ENCODE assay signal across 8 cellular contexts in genomic region chr19:46351241-46352041, GRCh38. TPM values are rescaled to one million over a fixed set of nuclear protein-coding genes. Genes with fewer than 3 reads are reported as not detected.
DNase-seq lines count a peak whose midpoint lies in the region; ATAC-seq, FAIRE-seq and TF ChIP-seq lines count a peak whose summit lies in the region.

No MANE protein-coding gene starts in this region.

- no peak overlapping the region for H3K14ac ChIP-seq in H1 (ENCODE audit: insufficient read length)

- ATAC-seq in GM21723 (IDR thresholded peaks at IDR 0.05; ENCODE audit: unreplicated experiment), result no peak

- peak overlapping the region; percentile 55 for H3K27ac ChIP-seq in SJSA1
- H3K27ac ChIP-seq in H1 (ENCODE audit: low read depth, low read length), result no peak overlapping the region
- H3K27ac ChIP-seq in neutrophil, result peak overlapping the region; percentile 18

- POLR2A ChIA-PET in H1 (lab: Charles Lee; ENCODE audit: partially characterized antibody), result interaction anchor here (0.6 to 3.1 kb wide), 7 partner anchors 8 to 307 kb away, joined by 3 to 11 read pairs (median 3); no protein-coding TSS in a partner anchor

- no peak overlapping the region for H3K23ac ChIP-seq in H1 (ENCODE audit: insufficient read length)

- no peak overlapping the region for H3K9ac ChIP-seq in H1 (replicated peaks in 1 of 4; ENCODE audit: extremely low read depth in 1 of 4, low read depth in 3 of 4, low read length in 3 of 4)

- peaks cover 8 to 59% of the 10 kb centered on the region in 2 experiments; a peak in 3 of 4 replicates for H3K79me2 ChIP-seq in H1 (ENCODE audit: control insufficient read depth in 1 of 2, insufficient read depth in 2 of 2, low read length in 2 of 2)

- H3K56ac ChIP-seq in H1 (replicated peaks; ENCODE audit: insufficient read length, low read depth, low read length), result no peak overlapping the region

- H3K23me2 ChIP-seq in H1 (ENCODE audit: low read depth, low read length), result peaks cover 2% of the 10 kb centered on the region; the same call in 1 of the 2 replicates

- H3K9me3 ChIP-seq in SJSA1 (replicated peaks) (no peaks in the 10 kb centered on the region), H1 (ENCODE audit: insufficient read depth in 2 of 2, low read depth in 1 of 2, low read length in 1 of 2) (no peaks in the 10 kb centered on the region), neutrophil (no peaks in the 10 kb centered on the region)

- H3K36me3 ChIP-seq in SJSA1, result peaks cover 58% of the 10 kb centered on the region
- H3K36me3 ChIP-seq in H1 (ENCODE audit: control insufficient read depth in 2 of 4, insufficient read depth in 4 of 4, low read length in 3 of 4), result peaks cover 20 to 29% (median 24%) of the 10 kb centered on the region in 4 experiments; a peak in 7 of 8 replicates
- H3K36me3 ChIP-seq in neutrophil, result peaks cover 32% of the 10 kb centered on the region

- 0 out of 2 replicates have a peak overlapping the region, but pooled peaks have one; percentile 13 for H2BK5ac ChIP-seq in H1 (ENCODE audit: low read depth, low read length)

- H4K8ac ChIP-seq in H1 (ENCODE audit: extremely low read depth, insufficient read depth, low read length), result no peak overlapping the region

- no peaks in the 10 kb centered on the region for H3K27me3 ChIP-seq in SJSA1 (replicated peaks)
- H3K27me3 ChIP-seq in H1 (replicated peaks in 1 of 4; ENCODE audit: control insufficient read depth in 3 of 4, extremely low read depth in 1 of 4, insufficient read depth in 3 of 4, low read length in 3 of 4), result no peaks in the 10 kb centered on the region
- H3K27me3 ChIP-seq in neutrophil, result no peaks in the 10 kb centered on the region

- TF ChIP-seq POLR2A in H1 (IDR thresholded peaks at IDR 0.05; ENCODE audit: control extremely low read depth in 1 of 2, low read depth in 2 of 2, low read length in 2 of 2), result no peak

- H4K20me1 ChIP-seq in H1 (replicated peaks in 1 of 2; ENCODE audit: control insufficient read depth in 1 of 2, insufficient read depth in 2 of 2, low read length in 2 of 2), result peaks cover 13 to 30% of the 10 kb centered on the region in 2 experiments

- no peak overlapping the region for H2BK12ac ChIP-seq in H1 (ENCODE audit: low read depth, low read length)

- no peak overlapping the region for H2BK20ac ChIP-seq in H1 (ENCODE audit: low read length)

- 0 out of 2 replicates have a peak overlapping the region, but pooled peaks have one; percentile 53 for H2AK5ac ChIP-seq in H1 (ENCODE audit: low read depth, low read length)

- no peak overlapping the region for H2AFZ ChIP-seq in H1 (ENCODE audit: low read length)

- H3K4me3 ChIP-seq in SJSA1 (no peak overlapping the region), H1 (ENCODE audit: extremely low read depth in 1 of 4, insufficient read depth in 2 of 4, low read depth in 3 of 4, low read length in 4 of 4) (no peak overlapping the region), neutrophil (ENCODE audit: low read depth in 1 of 2, low read length in 1 of 2) (no peak overlapping the region)

- H4K91ac ChIP-seq in H1 (replicated peaks; ENCODE audit: insufficient read length, low read length), result no peak overlapping the region

- peak overlapping the region in 1 of 2 experiments; percentile 18; a peak in 1 of 4 replicates for H3K4me2 ChIP-seq in H1 (ENCODE audit: insufficient read depth in 1 of 2, low read depth in 2 of 2, low read length in 2 of 2)

- no peak for FAIRE-seq in H1 (lab: Jason Lieb, UNC)

- TF ChIP-seq CTCF in H1 (IDR thresholded peaks at IDR 0.05; ENCODE audit: control extremely low read depth in 1 of 3, insufficient read depth in 1 of 3, low read depth in 1 of 3, low read length in 3 of 3) (no peak), neutrophil (IDR thresholded peaks at IDR 0.05) (no peak)

- DNase-seq in activated CD4-positive, alpha-beta T cell treated with anti-CD3 and anti-CD28 coated beads for 48 hours, result peak; percentile 35
- no peak for DNase-seq in activated CD4-positive, alpha-beta T cell treated with anti-CD3 and anti-CD28 coated beads for 1 hour
- DNase-seq in SJSA1 (ENCODE audit: low read depth in 1 of 2, low spot score in 2 of 2) (peak; percentile 85 to 90), H1 (ENCODE audit: low read depth in 1 of 2, low spot score in 2 of 2) (no peak), GM19240 (ENCODE audit: insufficient read length, low spot score) (no peak)
- no peak for DNase-seq in stimulated activated CD4-positive, alpha-beta T cell treated with anti-CD3 and anti-CD28 coated beads, Interleukin-4, amount 100 ng/mL, for 1 hour

- no peak overlapping the region for H2BK120ac ChIP-seq in H1 (replicated peaks; ENCODE audit: low read depth, low read length)

- no peak overlapping the region for H2BK15ac ChIP-seq in H1 (ENCODE audit: low read length)

- H3K18ac ChIP-seq in H1 (ENCODE audit: extremely low read depth, low read length), result no peak overlapping the region

- WGBS in H1 (ENCODE audit: extremely low coverage in 1 of 2, insufficient coverage in 1 of 2, insufficient read length in 1 of 2, insufficient replicate concordance in 2 of 2, low coverage in 1 of 2, low lambda C conversion rate in 2 of 2, missing lambda C conversion rate in 1 of 2), 2 experiments, result 82% methylated on average over 17 of the region's 18 CpGs; no CpG with 5 or more reads in 1 of the 2 experiments

- no peak overlapping the region for H3K4ac ChIP-seq in H1 (replicated peaks; ENCODE audit: insufficient read length, low read depth, low read length)

- H3K4me1 ChIP-seq in SJSA1 (replicated peaks) (peaks cover 39% of the 10 kb centered on the region), H1 (replicated peaks in 1 of 4; ENCODE audit: control insufficient read depth in 3 of 4, insufficient read depth in 4 of 4, low read length in 3 of 4) (peaks cover 0 to 14% (median 5%) of the 10 kb centered on the region in 4 experiments), neutrophil (ENCODE audit: control insufficient read depth in 1 of 2, insufficient read depth in 1 of 2, low read depth in 1 of 2, low read length in 1 of 2) (peaks cover 30 to 33% of the 10 kb centered on the region in 2 experiments)

- peaks cover 21% of the 10 kb centered on the region for H3K79me1 ChIP-seq in H1 (ENCODE audit: low read depth, low read length)

- no peak for TF ChIP-seq RAD21 in H1 (IDR thresholded peaks at IDR 0.05 in 1 of 2, conservative IDR thresholded peaks at IDR 0.05 in 1 of 2; ENCODE audit: low read depth in 2 of 2, low read length in 2 of 2)

- TF ChIP-seq EP300 in H1 (IDR thresholded peaks at IDR 0.05; ENCODE audit: borderline replicate concordance in 1 of 2, low read depth in 2 of 2, low read length in 2 of 2), result no peak

- H4K5ac ChIP-seq in H1 (ENCODE audit: insufficient read length, low read depth, low read length), result no peak overlapping the region

- CTCF ChIA-PET in H1 (lab: Charles Lee; ENCODE audit: partially characterized antibody), result interaction anchor here (1.2 to 2.1 kb wide), 4 partner anchors 17 to 71 kb away, joined by 3 to 6 read pairs (median 4); no protein-coding TSS in a partner anchor

TF ChIP-seq in H1, 55 proteins besides CTCF, POLR2A, EP300 and RAD21 (continues in another document):
- no peak for TF ChIP-seq HDAC6 (IDR thresholded peaks at IDR 0.05; ENCODE audit: low read depth, low read length)
- no peak for TF ChIP-seq EZH2 (IDR thresholded peaks at IDR 0.05; ENCODE audit: low read depth, low read length, severe bottlenecking)
- no peak for TF ChIP-seq TCF12 (IDR thresholded peaks at IDR 0.05; ENCODE audit: low read depth, low read length)
- no peak for TF ChIP-seq SIX5 (IDR thresholded peaks at IDR 0.05; ENCODE audit: low read depth, low read length)
- TF ChIP-seq BCL11A (IDR thresholded peaks at IDR 0.05; ENCODE audit: low read depth in 2 of 2, low read length in 2 of 2), result no peak
- TF ChIP-seq PHF8 (conservative IDR thresholded peaks at IDR 0.05; ENCODE audit: low read depth, low read length), result no peak
- no peak for TF ChIP-seq SUZ12 (IDR thresholded peaks at IDR 0.05; ENCODE audit: low read length)
- TF ChIP-seq ASH2L (IDR thresholded peaks at IDR 0.05; ENCODE audit: low read length), result no peak
- TF ChIP-seq CHD2 (IDR thresholded peaks at IDR 0.05; ENCODE audit: low read length), result no peak
- TF ChIP-seq BACH1 (IDR thresholded peaks at IDR 0.05; ENCODE audit: low read length), result no peak
- TF ChIP-seq KDM1A (IDR thresholded peaks at IDR 0.05; ENCODE audit: borderline replicate concordance, low read length), result no peak
- no peak for TF ChIP-seq E2F6 (IDR thresholded peaks at IDR 0.05)
- no peak for TF ChIP-seq MAX (IDR thresholded peaks at IDR 0.05)
- no peak for TF ChIP-seq BRCA1 (IDR thresholded peaks at IDR 0.05; ENCODE audit: low read depth, low read length)

RNA-seq across cellular contexts. Expression of gene PPP5C, which starts 4.6 kb away (rescaled TPM):
- total RNA-seq in SJSA1 (2014; rRNA removed; shearing (Covaris generic)), result 77.3 and 79.9 TPM in 2 replicates
- total RNA-seq in H1 (2021; fragmentation: NEBNext Ultra II Directional; extraction: Animal tissue kit (Norgen Biotek cat#: 25700)), result 105 and 112 TPM in 2 replicates
- polyA plus RNA-seq in H1 (2011; rRNA removed), result 156 and 199 TPM in 2 replicates
- 191 TPM for polyA plus RNA-seq in H1 (2011; cell fraction: cytosol; rRNA removed)
- 304 TPM for polyA plus RNA-seq in H1 (2011; cell fraction: nucleus; rRNA removed)
- polyA plus RNA-seq in H1 (2012, experiment 1 of 2), result 103 to 125 TPM (median 114 TPM) in 4 replicates
- polyA plus RNA-seq in H1 (2012, experiment 2 of 2), result 82.0 TPM
- 75.4 TPM for polyA plus RNA-seq in H1 (2013, experiment 1 of 2)
- polyA plus RNA-seq in H1 (2013, experiment 2 of 2), result 69.8 TPM
- 133 and 161 TPM in 2 replicates for polyA minus RNA-seq in H1 (2011; rRNA and poly(A)+ RNA removed)
- 78.8 TPM for polyA minus RNA-seq in H1 (2011; cell fraction: cytosol; rRNA and poly(A)+ RNA removed)
- polyA minus RNA-seq in H1 (2011; cell fraction: nucleus; rRNA and poly(A)+ RNA removed), result 104 TPM

RNA-seq across cellular contexts. Expression of gene HIF3A, which starts 54.6 kb away (rescaled TPM):
- not detected in 2 replicates for total RNA-seq in SJSA1 (2014; rRNA removed; shearing (Covaris generic))
- total RNA-seq in H1 (2021; fragmentation: NEBNext Ultra II Directional; extraction: Animal tissue kit (Norgen Biotek cat#: 25700)), result 38.6 and 46.5 TPM in 2 replicates
- polyA plus RNA-seq in H1 (2011; rRNA removed), result 38.8 and 65.9 TPM in 2 replicates
- polyA plus RNA-seq in H1 (2011; cell fraction: cytosol; rRNA removed), result 34.6 TPM
- polyA plus RNA-seq in H1 (2011; cell fraction: nucleus; rRNA removed), result 80.2 TPM
- 27.1 to 37.2 TPM (median 36.6 TPM) in 4 replicates for polyA plus RNA-seq in H1 (2012, experiment 1 of 2)
- polyA plus RNA-seq in H1 (2012, experiment 2 of 2), result 20.9 TPM
- 20.5 TPM for polyA plus RNA-seq in H1 (2013, experiment 1 of 2)
- 19.6 TPM for polyA plus RNA-seq in H1 (2013, experiment 2 of 2)
- 33.3 and 37.0 TPM in 2 replicates for polyA minus RNA-seq in H1 (2011; rRNA and poly(A)+ RNA removed)
- polyA minus RNA-seq in H1 (2011; cell fraction: cytosol; rRNA and poly(A)+ RNA removed), result 39.9 TPM
- polyA minus RNA-seq in H1 (2011; cell fraction: nucleus; rRNA and poly(A)+ RNA removed), result 68.2 TPM

Comparison
In these comparisons a context has a peak if more than half of its experiments do, and no peak if none do; other contexts are left out.
1. DNase-seq: peak in activated CD4-positive, alpha-beta T cell treated with anti-CD3 and anti-CD28 coated beads for 48 hours (single experiment) and SJSA1 (2 of 2); none in activated CD4-positive, alpha-beta T cell treated with anti-CD3 and anti-CD28 coated beads for 1 hour (single experiment), H1 (0 of 2), GM19240 (single experiment) and stimulated activated CD4-positive, alpha-beta T cell treated with anti-CD3 and anti-CD28 coated beads, Interleukin-4, amount 100 ng/mL, for 1 hour (single experiment).
2. RNA of gene HIF3A, which starts 54.6 kb away (total RNA-seq): 38.6 to 46.5 TPM in H1; not detected in SJSA1; every median in the first group is over 10 times any median in the second.